Comparison of ENCODE assay signal across 22 cellular contexts in genomic region chr4:109848501-109848900, GRCh38. TPM values are rescaled to one million over a fixed set of nuclear protein-coding genes. Genes with fewer than 3 reads are reported as not detected.
"Had no signal": no experiment of that assay in that cellular context is flagged by ENCODE, and none has a peak within 500 bp of the region (broad histone marks: within the 10 kb centered on the region; RNA-seq: fewer than 3 reads in every experiment).

No MANE protein-coding gene starts in this region.

- H3K9me3 ChIP-seq: MG63, SK-N-SH had no signal

- H3K9ac ChIP-seq: SK-N-SH had no signal

- H3K4me2 ChIP-seq: SK-N-SH had no signal

- DNase-seq: Karpas-422, KG1, MG63, NCI-H1092, NCI-H1105 treated with DMSO at 0.1 percent for 48 hours, NCI-H1417 treated with DMSO at 0.1 percent for 48 hours, NCI-H146, NCI-H1694 treated with DMSO at 0.1 percent for 48 hours, NCI-H1930, NCI-H2081, NCI-H2107, NCI-H2227 treated with DMSO at 0.1 percent for 48 hours, NCI-H524, NCI-H526 treated with DMSO at 0.1 percent for 48 hours, NCI-H748 treated with DMSO at 0.1 percent for 48 hours, RPMI8226, SHP77, SK-N-SH had no signal

- H3K27me3 ChIP-seq: MG63 had no signal

- H3K9me2 ChIP-seq: SK-N-SH had no signal

- H3K4me3 ChIP-seq: MG63 had no signal

- FAIRE-seq: RCC 7860 had no signal

- H3K36me3 ChIP-seq: MG63 had no signal

RNA-seq across cellular contexts. Expression of gene LRIT3, which starts 0.6 kb away (rescaled TPM):
- total RNA-seq: HT-29, NCI-H460, SK-MEL-5 had no signal
- polyA plus RNA-seq: SK-N-SH had no signal

RNA-seq across cellular contexts. Expression of gene RRH, which starts 20.7 kb away (rescaled TPM):
- total RNA-seq: HT-29, NCI-H460, SK-MEL-5 had no signal

RNA-seq across cellular contexts. Expression of gene CFI, which starts 46.7 kb away (rescaled TPM):
- total RNA-seq: NCI-H460 had no signal
